Comparison of ENCODE assay signal across 8 cellular contexts in the genomic region with DNA sequence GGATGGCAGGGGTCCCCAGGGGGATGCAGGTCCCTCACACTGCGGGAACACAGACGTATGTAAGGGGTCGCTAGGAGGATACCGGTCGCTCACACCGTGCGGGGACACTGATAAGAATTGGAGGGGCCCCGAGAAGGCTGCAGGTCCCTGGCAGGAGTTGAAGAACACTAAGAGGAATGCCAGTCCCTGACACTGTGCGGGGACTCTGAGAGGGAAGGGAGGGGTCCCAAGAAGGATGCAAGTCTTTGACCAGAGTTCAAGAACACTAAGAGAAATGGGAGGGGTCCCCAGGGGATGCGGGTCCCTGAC. TPM values are rescaled to one million over a fixed set of nuclear protein-coding genes. Genes with fewer than 3 reads are reported as not detected.
A peak's percentile ranks its signal among the peaks of the same experiment; 100 is the strongest.
DNase-seq lines count a peak whose midpoint lies in the region; ATAC-seq lines count a peak whose summit lies in the region.

No MANE protein-coding gene starts in this region.

- peaks cover 6% of the 10 kb centered on the region for H3K36me3 Mint-ChIP-seq in activated CD4-positive, alpha-beta T cell treated with anti-CD3 and anti-CD28 coated beads, Interleukin-2, amount 10 ng/mL, durations not matched to agents 24 days and 14 days (ENCODE audit: low read depth)
- peaks cover 3% of the 10 kb centered on the region for H3K36me3 Mint-ChIP-seq in activated naive CD8-positive, alpha-beta T cell treated with anti-CD3 and anti-CD28 coated beads, Interleukin-2, amount 10 ng/mL, durations not matched to agents 7 days and 5 days

- intact Hi-C loops in activated CD4-positive, alpha-beta T cell treated with anti-CD3 and anti-CD28 coated beads, Interleukin-2, amount 10 ng/mL, durations not matched to agents 24 days and 14 days (cut with micrococcal nuclease): loop anchor here (2.0 to 5.0 kb wide), 3 partner anchors 152 to 712 kb away; a partner anchor contains a TSS

- H3K9me3 Mint-ChIP-seq in activated CD4-positive, alpha-beta T cell treated with anti-CD3 and anti-CD28 coated beads, Interleukin-2, amount 10 ng/mL, durations not matched to agents 24 days and 14 days: no peaks in the 10 kb centered on the region
- H3K9me3 Mint-ChIP-seq in activated naive CD8-positive, alpha-beta T cell treated with anti-CD3 and anti-CD28 coated beads, Interleukin-2, amount 10 ng/mL, durations not matched to agents 7 days and 5 days: no peaks in the 10 kb centered on the region

- no peak for DNase-seq in activated CD4-positive, alpha-beta T cell treated with anti-CD3 and anti-CD28 coated beads, Interleukin-2, amount 10 ng/mL, durations not matched to agents 24 days and 14 days
- no peak for DNase-seq in activated CD4-positive, alpha-beta T cell treated with anti-CD3 and anti-CD28 coated beads for 4 hours
- DNase-seq in activated naive CD8-positive, alpha-beta T cell treated with anti-CD3 and anti-CD28 coated beads, Interleukin-2, amount 10 ng/mL, durations not matched to agents 7 days and 5 days: no peak
- DNase-seq in DMS114 treated with DMSO at 0.1 percent for 48 hours (lab: John Stamatoyannopoulos, UW; ENCODE audit: unreplicated experiment): no peak
- no peak for DNase-seq in HuH-7 (ENCODE audit: low spot score)

- peaks cover 6% of the 10 kb centered on the region for H3K4me1 ChIP-seq in thymus (ENCODE audit: control insufficient read depth, insufficient read depth, low read length)

- no peaks in the 10 kb centered on the region for H3K9me3 ChIP-seq in thymus (ENCODE audit: control insufficient read depth)

- H3K27ac ChIP-seq in layer of hippocampus (ENCODE audit: low read depth, low read length) (peak overlapping the region; percentile 83), thymus (ENCODE audit: low read depth) (peak overlapping the region; percentile 84)

- POLR2A ChIA-PET in activated naive CD8-positive, alpha-beta T cell treated with anti-CD3 and anti-CD28 coated beads, Interleukin-2, amount 10 ng/mL, durations not matched to agents 7 days and 5 days (lab: Charles Lee): interaction anchor here (0.9 to 1.5 kb wide), 2 partner anchors 365 to 609 kb away, joined by 3 to 11 read pairs; no protein-coding TSS in a partner anchor

- H3K27me3 ChIP-seq in layer of hippocampus (ENCODE audit: control insufficient read depth, insufficient read depth, low read length) (no peaks in the 10 kb centered on the region), thymus (ENCODE audit: control insufficient read depth, insufficient read depth) (no peaks in the 10 kb centered on the region)

- H3K27me3 Mint-ChIP-seq in activated CD4-positive, alpha-beta T cell treated with anti-CD3 and anti-CD28 coated beads, Interleukin-2, amount 10 ng/mL, durations not matched to agents 24 days and 14 days: peaks cover 11% of the 10 kb centered on the region
- H3K27me3 Mint-ChIP-seq in activated naive CD8-positive, alpha-beta T cell treated with anti-CD3 and anti-CD28 coated beads, Interleukin-2, amount 10 ng/mL, durations not matched to agents 7 days and 5 days: peaks cover 7% of the 10 kb centered on the region

- peaks cover 23% of the 10 kb centered on the region for H3K4me1 Mint-ChIP-seq in activated CD4-positive, alpha-beta T cell treated with anti-CD3 and anti-CD28 coated beads, Interleukin-2, amount 10 ng/mL, durations not matched to agents 24 days and 14 days
- peaks cover 17% of the 10 kb centered on the region for H3K4me1 Mint-ChIP-seq in activated naive CD8-positive, alpha-beta T cell treated with anti-CD3 and anti-CD28 coated beads, Interleukin-2, amount 10 ng/mL, durations not matched to agents 7 days and 5 days

- peak overlapping the region; percentile 95 for H3K4me3 Mint-ChIP-seq in activated CD4-positive, alpha-beta T cell treated with anti-CD3 and anti-CD28 coated beads, Interleukin-2, amount 10 ng/mL, durations not matched to agents 24 days and 14 days
- H3K4me3 Mint-ChIP-seq in activated naive CD8-positive, alpha-beta T cell treated with anti-CD3 and anti-CD28 coated beads, Interleukin-2, amount 10 ng/mL, durations not matched to agents 7 days and 5 days: peak overlapping the region; percentile 88

- no peak for ATAC-seq in activated naive CD8-positive, alpha-beta T cell treated with anti-CD3 and anti-CD28 coated beads, Interleukin-2, amount 10 ng/mL, durations not matched to agents 7 days and 5 days (ENCODE audit: low read depth)
- ATAC-seq in GM18858 (IDR thresholded peaks at IDR 0.05; ENCODE audit: unreplicated experiment): no peak

- peak overlapping the region; percentile 83 for H3K4me3 ChIP-seq in thymus (ENCODE audit: low read length)

- no peaks in the 10 kb centered on the region for H3K36me3 ChIP-seq in thymus (ENCODE audit: control insufficient read depth, insufficient read depth)

- H3K27ac Mint-ChIP-seq in activated CD4-positive, alpha-beta T cell treated with anti-CD3 and anti-CD28 coated beads, Interleukin-2, amount 10 ng/mL, durations not matched to agents 24 days and 14 days: peak overlapping the region; percentile 94
- H3K27ac Mint-ChIP-seq in activated naive CD8-positive, alpha-beta T cell treated with anti-CD3 and anti-CD28 coated beads, Interleukin-2, amount 10 ng/mL, durations not matched to agents 7 days and 5 days: peak overlapping the region; percentile 92

- WGBS in thymus: 2% methylated on average over 10 of the region's 10 CpGs

RNA-seq across cellular contexts. Expression of a gene that starts 0.5 kb away (rescaled TPM):
- 14.5 and 18.4 TPM in 2 replicates for total RNA-seq in activated CD4-positive, alpha-beta T cell treated with anti-CD3 and anti-CD28 coated beads, Interleukin-2, amount 10 ng/mL, durations not matched to agents 24 days and 14 days
- 10 to 100 TPM; 12.6 to 14.8 TPM for total RNA-seq in activated naive CD8-positive, alpha-beta T cell treated with anti-CD3 and anti-CD28 coated beads, Interleukin-2, amount 10 ng/mL, durations not matched to agents 7 days and 5 days
- 4.4 TPM for polyA plus RNA-seq in thymus
